25 cellular contexts compared by ENCODE assay signal in the genomic region with DNA sequence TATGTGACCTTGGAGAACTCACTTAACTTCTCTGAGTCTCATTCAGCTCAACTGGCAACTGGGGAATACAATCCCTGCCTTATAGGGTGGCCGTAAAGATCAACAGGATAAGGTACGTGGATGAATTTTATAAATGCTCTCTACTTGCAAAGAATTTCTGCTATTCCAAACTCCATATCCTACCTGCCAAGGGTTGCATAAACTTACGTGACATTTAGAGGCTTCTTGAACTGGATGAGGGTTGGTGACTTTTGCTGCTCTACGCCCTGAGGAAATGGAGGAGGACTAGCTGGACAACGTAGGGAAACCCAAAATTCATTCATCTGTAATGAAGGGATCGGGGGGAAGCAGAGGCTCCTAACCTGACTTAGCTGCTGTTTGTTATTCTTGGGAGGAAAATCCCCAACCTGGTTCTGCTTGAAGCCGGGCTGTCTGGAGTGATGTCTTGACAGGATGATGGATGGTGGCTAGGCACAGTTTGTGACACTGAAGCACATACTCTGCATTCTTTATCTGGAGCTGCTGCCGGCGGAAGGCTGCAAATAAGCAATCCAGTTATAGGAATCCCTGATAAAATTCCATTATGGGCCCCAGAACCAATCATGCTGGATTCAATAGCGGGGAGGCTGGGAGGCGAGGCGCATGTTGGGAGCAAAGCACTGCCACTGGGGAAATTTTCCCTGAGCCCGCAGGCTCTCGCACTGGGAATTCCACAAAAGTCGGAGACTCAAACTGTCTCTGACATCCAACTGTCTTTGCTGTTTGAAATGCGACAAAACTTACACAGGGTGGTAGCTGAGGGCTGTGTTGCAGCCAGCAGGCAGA.
"Had no signal": no experiment of that assay in that cellular context is flagged by ENCODE, and none has a peak within 500 bp of the region (broad histone marks: within the 10 kb centered on the region; RNA-seq: fewer than 3 reads in every experiment).

No MANE protein-coding gene starts in this region.

- ATAC-seq: activated CD8-positive, alpha-beta T cell treated with anti-CD3 and anti-CD28 coated beads, Interleukin-2, amount 10 ng/mL, durations not matched to agents 7 days and 5 days; activated naive CD4-positive, alpha-beta T cell treated with anti-CD3 and anti-CD28 coated beads, Interleukin-2, amount 50 U/mL, for 72 hours; activated T-cell treated with anti-CD3 and anti-CD28 coated beads, Interleukin-2, amount 50 U/mL, for 72 hours; gastrocnemius medialis; natural killer cell treated with Interleukin-12 subunit alpha and Interleukin-12 subunit beta and Interleukin-15 and Interleukin-18, amount 100 ng/mL, for 72 hours; sciatic nerve; stimulated activated effector memory CD8-positive, alpha-beta T cell treated with anti-CD3 and anti-CD28 coated beads, Interleukin-12 subunit alpha, Interleukin-12 subunit beta, amount 100 ng/mL, for 72 hours had no signal

- H2AFZ ChIP-seq: hepatocyte had no signal

- H3K4me2 ChIP-seq: hepatocyte had no signal

- H3K27me3 ChIP-seq: ovary, uterus had no signal

- H3K36me3 ChIP-seq: colonic mucosa, gastrocnemius medialis, ovary, prostate gland, thoracic aorta, uterus had no signal

- H3K79me2 ChIP-seq: hepatocyte had no signal

- H3K4me3 ChIP-seq: colonic mucosa, gastrocnemius medialis, hepatocyte, ovary, prostate gland, skin epidermis, thoracic aorta, uterus had no signal

- H3K4me1 ChIP-seq: colonic mucosa, gastrocnemius medialis, prostate gland, uterus had no signal

- H3K9me3 ChIP-seq: colonic mucosa, gastrocnemius medialis, ovary, prostate gland, thoracic aorta, uterus had no signal

- H3K27ac ChIP-seq: colonic mucosa, gastrocnemius medialis, hepatocyte, ovary, prostate gland, skin epidermis, thoracic aorta, uterus had no signal

- DNase-seq: activated B cell treated with CpG ODN at 0.5 μM for 24 hours; activated CD8-positive, alpha-beta T cell treated with anti-CD3 and anti-CD28 coated beads, Interleukin-2, amount 10 ng/mL, durations not matched to agents 7 days and 5 days; activated naive CD4-positive, alpha-beta T cell; activated T-cell treated with anti-CD3 and anti-CD28 coated beads for 4 hours; activated T-cell treated with anti-CD3 and anti-CD28 coated beads, Interleukin-2, amount 50 U/mL, for 72 hours; cerebellar nuclear complex; colonic mucosa; effector CD8-positive, alpha-beta T cell; gastrocnemius medialis; left cardiac atrium; mammary epithelial cell; ovary; retina; stimulated activated CD4-positive, alpha-beta T cell treated with anti-CD3 and anti-CD28 coated beads, Interleukin-12 subunit alpha, Interleukin-12 subunit beta, amount 100 ng/mL, for 4 hours; stimulated activated CD4-positive, alpha-beta T cell treated with anti-CD3 and anti-CD28 coated beads, Interleukin-4, amount 100 ng/mL, for 1 hour; T-helper 1 cell; uterus had no signal
